ENCODE assay signal across 20 cellular contexts in genomic region chr10:25901199-25901598, GRCh38.
DNase-seq lines count a peak whose midpoint lies in the region; ATAC-seq lines count a peak whose summit lies in the region.
"Had no signal": no experiment of that assay in that cellular context is flagged by ENCODE, and none has a peak within 500 bp of the region (broad histone marks: within the 10 kb centered on the region; RNA-seq: fewer than 3 reads in every experiment).

No MANE protein-coding gene starts in this region.

- ATAC-seq in GM19395 (IDR thresholded peaks at IDR 0.05; ENCODE audit: unreplicated experiment), result peak; percentile 49
- ATAC-seq in HG02798 (IDR thresholded peaks at IDR 0.05; ENCODE audit: poor library complexity, unreplicated experiment), result peak; percentile 53
- ATAC-seq in HG03460 (IDR thresholded peaks at IDR 0.05; ENCODE audit: unreplicated experiment), result peak; percentile 80
- ATAC-seq: HCT116, left lobe of liver, Panc1 had no signal

- no peak for DNase-seq in activated CD8-positive, alpha-beta memory T cell treated with anti-CD3 and anti-CD28 coated beads for 24 hours
- DNase-seq in NOMO-1 (lab: John Stamatoyannopoulos, UW; ENCODE audit: unreplicated experiment in 2 of 2) (no peak), NCI-H2081 treated with DMSO at 0.1 percent for 48 hours (lab: John Stamatoyannopoulos, UW) (no peak), NCI-H1930 (lab: John Stamatoyannopoulos, UW) (no peak)
- DNase-seq: activated CD4-positive, alpha-beta T cell treated with anti-CD3 and anti-CD28 coated beads for 1 hour; activated effector memory CD4-positive, alpha-beta T cell treated with Interleukin-2 at 50 U/mL for 16 hours; adrenal gland; AML-193; Calu3; dermis blood vessel endothelial cell; foreskin melanocyte; midbrain; NCI-H1105 treated with DMSO at 0.1 percent for 48 hours; NCI-H526 treated with DMSO at 0.1 percent for 48 hours had no signal
